Comparison of ENCODE assay signal across 20 cellular contexts in the genomic region with DNA sequence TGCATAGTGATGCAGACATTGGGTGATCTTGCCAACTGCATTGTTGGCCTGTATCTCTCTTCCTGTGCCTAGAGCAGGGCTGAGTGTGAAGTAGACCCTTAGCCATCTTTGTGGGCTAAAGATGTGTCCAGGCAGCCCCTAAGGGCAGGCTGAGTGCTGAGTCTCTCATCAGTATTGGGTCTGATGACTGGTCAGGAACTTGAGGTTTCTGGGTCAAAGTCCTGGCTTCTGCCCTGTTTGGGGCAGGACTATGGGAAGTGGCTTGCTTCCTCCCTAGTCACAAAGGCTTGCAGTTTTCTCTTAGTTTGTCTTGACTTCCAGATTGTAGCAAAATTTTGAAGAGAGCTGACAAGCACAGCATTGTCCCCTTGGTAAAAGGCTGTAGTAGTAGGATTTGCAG. TPM values are rescaled to one million over a fixed set of nuclear protein-coding genes. Genes with fewer than 3 reads are reported as not detected.
"Had no signal": no experiment of that assay in that cellular context is flagged by ENCODE, and none has a peak within 500 bp of the region (broad histone marks: within the 10 kb centered on the region; RNA-seq: fewer than 3 reads in every experiment).

No MANE protein-coding gene starts in this region.

- H3K4me3 Mint-ChIP-seq: activated CD8-positive, alpha-beta T cell treated with anti-CD3 and anti-CD28 coated beads, Interleukin-2, amount 10 ng/mL, durations not matched to agents 7 days and 5 days; activated naive CD8-positive, alpha-beta T cell; activated T-cell treated with anti-CD3 and anti-CD28 coated beads, Interleukin-2, amount 50 U/mL, for 24 hours; activated T-helper 17 cell treated with anti-CD3 and anti-CD28 coated beads, Interleukin-2, amount 50 U/mL, for 72 hours; memory B cell; nephron progenitor cell; stimulated activated memory B cell treated with anti-CD40 and anti-IgM and Interleukin-4, amounts not matched to agents 10 μg/mL and 1 μg/mL and 100 μg/mL, for 72 hours had no signal

- H3K9me3 Mint-ChIP-seq: activated T-helper 17 cell treated with anti-CD3 and anti-CD28 coated beads, Interleukin-2, amount 50 U/mL, for 72 hours had no signal

- H3K4me1 ChIP-seq: adrenal gland, testis, vagina had no signal

- ATAC-seq: activated CD8-positive, alpha-beta T cell treated with anti-CD3 and anti-CD28 coated beads, Interleukin-2, amount 10 ng/mL, durations not matched to agents 7 days and 5 days; activated T-helper 17 cell treated with anti-CD3 and anti-CD28 coated beads, Interleukin-2, amount 50 U/mL, for 72 hours; left ventricle myocardium superior; stimulated activated memory B cell treated with anti-CD40 and anti-IgM and Interleukin-4, amounts not matched to agents 10 μg/mL and 1 μg/mL and 100 μg/mL, for 72 hours had no signal

- H3K36me3 ChIP-seq: adrenal gland, vagina had no signal

- H3K27me3 Mint-ChIP-seq: activated naive CD8-positive, alpha-beta T cell; activated T-cell treated with anti-CD3 and anti-CD28 coated beads, Interleukin-2, amount 50 U/mL, for 24 hours; activated T-helper 17 cell treated with anti-CD3 and anti-CD28 coated beads, Interleukin-2, amount 50 U/mL, for 72 hours; stimulated activated memory B cell treated with anti-CD40 and anti-IgM and Interleukin-4, amounts not matched to agents 10 μg/mL and 1 μg/mL and 100 μg/mL, for 72 hours had no signal

- H3K27ac Mint-ChIP-seq: activated CD8-positive, alpha-beta T cell treated with anti-CD3 and anti-CD28 coated beads, Interleukin-2, amount 10 ng/mL, durations not matched to agents 7 days and 5 days; activated naive CD8-positive, alpha-beta T cell; activated T-cell treated with anti-CD3 and anti-CD28 coated beads, Interleukin-2, amount 50 U/mL, for 24 hours; activated T-helper 17 cell treated with anti-CD3 and anti-CD28 coated beads, Interleukin-2, amount 50 U/mL, for 72 hours; memory B cell; nephron progenitor cell; stimulated activated memory B cell treated with anti-CD40 and anti-IgM and Interleukin-4, amounts not matched to agents 10 μg/mL and 1 μg/mL and 100 μg/mL, for 72 hours had no signal

- H3K9me3 ChIP-seq: adrenal gland, testis, vagina had no signal

- H3K27me3 ChIP-seq: adrenal gland, testis, vagina had no signal

- H3K36me3 Mint-ChIP-seq: activated naive CD8-positive, alpha-beta T cell; memory B cell had no signal

- DNase-seq: activated CD4-positive, alpha-beta T cell treated with anti-CD3 and anti-CD28 coated beads for 1 hour; activated CD4-positive, alpha-beta T cell treated with anti-CD3 and anti-CD28 coated beads, Interleukin-2, amount 50 U/mL, for 1 hour; activated CD8-positive, alpha-beta T cell treated with anti-CD3 and anti-CD28 coated beads, Interleukin-2, amount 10 ng/mL, durations not matched to agents 7 days and 5 days; activated T-cell treated with anti-CD3 and anti-CD28 coated beads, Interleukin-2, amount 50 U/mL, for 24 hours; left ventricle myocardium superior; nephron progenitor cell; nucleus accumbens; stimulated activated CD4-positive, alpha-beta T cell treated with anti-CD3 and anti-CD28 coated beads, Interleukin-15, amount 100 ng/mL, for 24 hours; T-helper 1 cell; testis; trophoblast cell had no signal

- H3K4me3 ChIP-seq: adrenal gland, coronary artery, smooth muscle cell, testis, vagina had no signal

- H3K4me1 Mint-ChIP-seq: activated T-helper 17 cell treated with anti-CD3 and anti-CD28 coated beads, Interleukin-2, amount 50 U/mL, for 72 hours; memory B cell; stimulated activated memory B cell treated with anti-CD40 and anti-IgM and Interleukin-4, amounts not matched to agents 10 μg/mL and 1 μg/mL and 100 μg/mL, for 72 hours had no signal

RNA-seq across cellular contexts. Expression of a gene that starts 56.6 kb away (rescaled TPM):
- total RNA-seq: bronchial epithelial cell had no signal
